In the genomic region with DNA sequence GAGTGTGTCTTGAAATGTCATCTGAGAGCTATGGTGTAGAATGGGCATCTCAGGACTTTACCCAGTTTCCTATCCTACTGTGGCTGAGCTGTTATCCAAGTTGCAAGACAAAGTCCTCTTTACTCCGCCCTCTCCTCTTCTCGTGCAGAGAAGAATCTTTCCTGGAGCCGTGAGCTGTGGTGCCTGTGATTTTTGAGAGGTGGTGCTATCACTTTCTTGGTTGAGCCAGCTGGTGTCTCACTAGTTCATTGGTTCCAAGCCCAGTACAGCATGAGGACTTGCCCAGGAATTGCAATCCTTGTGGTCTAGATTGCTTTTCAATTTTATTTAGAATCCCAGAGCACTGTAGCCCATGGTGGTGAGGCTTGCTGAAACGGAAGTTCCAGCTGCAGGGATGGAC, we compare ENCODE assay signal across 1 cellular context.
TF ChIP-seq lines count a peak whose summit lies in the region.

No MANE protein-coding gene starts in this region.

TF ChIP-seq in SK-N-SH treated with all-trans-retinoic acid at 6 μM for 48 hours, 23 proteins besides CTCF, POLR2A, EP300 and RAD21 (continued from another document):
- TF ChIP-seq, protein P1, sequence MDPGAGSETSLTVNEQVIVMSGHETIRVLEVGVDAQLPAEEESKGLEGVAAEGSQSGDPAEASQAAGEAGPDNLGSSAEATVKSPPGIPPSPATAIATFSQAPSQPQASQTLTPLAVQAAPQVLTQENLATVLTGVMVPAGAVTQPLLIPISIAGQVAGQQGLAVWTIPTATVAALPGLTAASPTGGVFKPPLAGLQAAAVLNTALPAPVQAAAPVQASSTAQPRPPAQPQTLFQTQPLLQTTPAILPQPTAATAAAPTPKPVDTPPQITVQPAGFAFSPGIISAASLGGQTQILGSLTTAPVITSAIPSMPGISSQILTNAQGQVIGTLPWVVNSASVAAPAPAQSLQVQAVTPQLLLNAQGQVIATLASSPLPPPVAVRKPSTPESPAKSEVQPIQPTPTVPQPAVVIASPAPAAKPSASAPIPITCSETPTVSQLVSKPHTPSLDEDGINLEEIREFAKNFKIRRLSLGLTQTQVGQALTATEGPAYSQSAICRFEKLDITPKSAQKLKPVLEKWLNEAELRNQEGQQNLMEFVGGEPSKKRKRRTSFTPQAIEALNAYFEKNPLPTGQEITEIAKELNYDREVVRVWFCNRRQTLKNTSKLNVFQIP (CRISPR knock-in tag; IDR thresholded peaks at IDR 0.05; ENCODE audit: borderline replicate concordance, low read depth): no peak
- TF ChIP-seq CSDC2 (CRISPR knock-in tag; IDR thresholded peaks at IDR 0.05): no peak
TF ChIP-seq in SK-N-SH treated with all-trans-retinoic acid at 6 μM for 48 hours: peak in this region for 0.
